23 cellular contexts compared by ENCODE assay signal in the genomic region with DNA sequence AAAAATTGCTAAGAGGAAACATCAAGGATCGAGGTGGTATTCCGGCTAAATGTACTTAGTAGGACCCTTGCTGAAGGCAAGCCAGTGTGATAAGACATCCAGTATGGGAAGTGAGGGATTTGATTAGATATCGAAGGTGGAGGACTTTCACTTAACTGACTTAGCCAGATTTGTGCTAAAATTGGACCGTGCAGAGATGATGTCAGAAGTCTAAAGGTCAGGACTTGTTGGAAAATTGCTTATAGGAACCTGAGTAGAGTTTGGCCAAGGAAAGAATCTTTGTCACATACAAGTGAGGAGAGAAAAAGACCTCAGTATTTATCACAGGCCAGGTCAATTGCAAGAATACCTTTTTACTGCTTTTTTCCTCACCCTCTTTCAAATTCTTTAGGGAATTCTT. TPM values are rescaled to one million over a fixed set of nuclear protein-coding genes. Genes with fewer than 3 reads are reported as not detected.
"Had no signal": no experiment of that assay in that cellular context is flagged by ENCODE, and none has a peak within 500 bp of the region (broad histone marks: within the 10 kb centered on the region; RNA-seq: fewer than 3 reads in every experiment).

No MANE protein-coding gene starts in this region.

- H3K36me3 ChIP-seq: MG63, SJSA1 had no signal

- H3K9me3 ChIP-seq: MG63, SJSA1 had no signal

- DNase-seq: IMR-90, Karpas-422, KG1, MG63, NCI-H1092 treated with DMSO at 0.1 percent for 48 hours, NCI-H1436, NCI-H187, NCI-H2029, NCI-H2081 treated with DMSO at 0.1 percent for 48 hours, NCI-H2171, NCI-H226, NCI-H446, NCI-H510A, NCI-H524 treated with DMSO at 0.1 percent for 48 hours, NCI-H69, NCI-H774, Right ventricle myocardium superior, RPMI8226, SIG-M5 had no signal

- H3K27ac ChIP-seq: SJSA1, SK-N-MC had no signal

- FAIRE-seq: RCC 7860 had no signal

- H3K4me1 ChIP-seq: SJSA1 had no signal

- H3K4me3 ChIP-seq: MG63, SJSA1, SK-N-MC had no signal

- H3K27me3 ChIP-seq: MG63, SJSA1 had no signal

RNA-seq across cellular contexts. Expression of a gene that starts 30.9 kb away (rescaled TPM):
- total RNA-seq: HT-29, IMR-90, Right ventricle myocardium superior, SJSA1 had no signal
- polyA plus RNA-seq: IMR-90 had no signal
